In the genomic region with DNA sequence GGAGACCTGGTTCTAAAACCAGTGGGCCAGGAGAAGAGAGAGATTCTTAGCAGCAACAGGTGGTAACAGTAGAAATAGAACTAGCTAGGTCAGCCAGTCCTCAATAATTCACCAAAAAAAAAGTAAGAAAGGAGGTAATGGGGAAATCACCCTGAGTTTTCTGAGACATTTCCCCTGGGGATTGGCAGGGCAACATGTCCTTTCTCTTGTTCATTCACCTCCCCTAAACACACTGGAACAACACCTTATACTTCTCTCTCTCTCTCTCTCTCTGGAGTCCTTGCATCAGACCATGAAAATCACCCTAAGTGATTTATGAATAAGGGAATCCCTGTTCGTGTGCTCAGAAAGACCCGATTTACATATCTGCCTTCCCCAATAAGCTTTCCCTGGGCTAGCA, we compare ENCODE assay signal across 1 cellular context.
TF ChIP-seq lines count a peak whose summit lies in the region.

No MANE protein-coding gene starts in this region.

TF ChIP-seq in GM23338, 12 proteins besides CTCF, POLR2A, EP300 and RAD21 (continued from another document):
- TF ChIP-seq, protein P1, sequence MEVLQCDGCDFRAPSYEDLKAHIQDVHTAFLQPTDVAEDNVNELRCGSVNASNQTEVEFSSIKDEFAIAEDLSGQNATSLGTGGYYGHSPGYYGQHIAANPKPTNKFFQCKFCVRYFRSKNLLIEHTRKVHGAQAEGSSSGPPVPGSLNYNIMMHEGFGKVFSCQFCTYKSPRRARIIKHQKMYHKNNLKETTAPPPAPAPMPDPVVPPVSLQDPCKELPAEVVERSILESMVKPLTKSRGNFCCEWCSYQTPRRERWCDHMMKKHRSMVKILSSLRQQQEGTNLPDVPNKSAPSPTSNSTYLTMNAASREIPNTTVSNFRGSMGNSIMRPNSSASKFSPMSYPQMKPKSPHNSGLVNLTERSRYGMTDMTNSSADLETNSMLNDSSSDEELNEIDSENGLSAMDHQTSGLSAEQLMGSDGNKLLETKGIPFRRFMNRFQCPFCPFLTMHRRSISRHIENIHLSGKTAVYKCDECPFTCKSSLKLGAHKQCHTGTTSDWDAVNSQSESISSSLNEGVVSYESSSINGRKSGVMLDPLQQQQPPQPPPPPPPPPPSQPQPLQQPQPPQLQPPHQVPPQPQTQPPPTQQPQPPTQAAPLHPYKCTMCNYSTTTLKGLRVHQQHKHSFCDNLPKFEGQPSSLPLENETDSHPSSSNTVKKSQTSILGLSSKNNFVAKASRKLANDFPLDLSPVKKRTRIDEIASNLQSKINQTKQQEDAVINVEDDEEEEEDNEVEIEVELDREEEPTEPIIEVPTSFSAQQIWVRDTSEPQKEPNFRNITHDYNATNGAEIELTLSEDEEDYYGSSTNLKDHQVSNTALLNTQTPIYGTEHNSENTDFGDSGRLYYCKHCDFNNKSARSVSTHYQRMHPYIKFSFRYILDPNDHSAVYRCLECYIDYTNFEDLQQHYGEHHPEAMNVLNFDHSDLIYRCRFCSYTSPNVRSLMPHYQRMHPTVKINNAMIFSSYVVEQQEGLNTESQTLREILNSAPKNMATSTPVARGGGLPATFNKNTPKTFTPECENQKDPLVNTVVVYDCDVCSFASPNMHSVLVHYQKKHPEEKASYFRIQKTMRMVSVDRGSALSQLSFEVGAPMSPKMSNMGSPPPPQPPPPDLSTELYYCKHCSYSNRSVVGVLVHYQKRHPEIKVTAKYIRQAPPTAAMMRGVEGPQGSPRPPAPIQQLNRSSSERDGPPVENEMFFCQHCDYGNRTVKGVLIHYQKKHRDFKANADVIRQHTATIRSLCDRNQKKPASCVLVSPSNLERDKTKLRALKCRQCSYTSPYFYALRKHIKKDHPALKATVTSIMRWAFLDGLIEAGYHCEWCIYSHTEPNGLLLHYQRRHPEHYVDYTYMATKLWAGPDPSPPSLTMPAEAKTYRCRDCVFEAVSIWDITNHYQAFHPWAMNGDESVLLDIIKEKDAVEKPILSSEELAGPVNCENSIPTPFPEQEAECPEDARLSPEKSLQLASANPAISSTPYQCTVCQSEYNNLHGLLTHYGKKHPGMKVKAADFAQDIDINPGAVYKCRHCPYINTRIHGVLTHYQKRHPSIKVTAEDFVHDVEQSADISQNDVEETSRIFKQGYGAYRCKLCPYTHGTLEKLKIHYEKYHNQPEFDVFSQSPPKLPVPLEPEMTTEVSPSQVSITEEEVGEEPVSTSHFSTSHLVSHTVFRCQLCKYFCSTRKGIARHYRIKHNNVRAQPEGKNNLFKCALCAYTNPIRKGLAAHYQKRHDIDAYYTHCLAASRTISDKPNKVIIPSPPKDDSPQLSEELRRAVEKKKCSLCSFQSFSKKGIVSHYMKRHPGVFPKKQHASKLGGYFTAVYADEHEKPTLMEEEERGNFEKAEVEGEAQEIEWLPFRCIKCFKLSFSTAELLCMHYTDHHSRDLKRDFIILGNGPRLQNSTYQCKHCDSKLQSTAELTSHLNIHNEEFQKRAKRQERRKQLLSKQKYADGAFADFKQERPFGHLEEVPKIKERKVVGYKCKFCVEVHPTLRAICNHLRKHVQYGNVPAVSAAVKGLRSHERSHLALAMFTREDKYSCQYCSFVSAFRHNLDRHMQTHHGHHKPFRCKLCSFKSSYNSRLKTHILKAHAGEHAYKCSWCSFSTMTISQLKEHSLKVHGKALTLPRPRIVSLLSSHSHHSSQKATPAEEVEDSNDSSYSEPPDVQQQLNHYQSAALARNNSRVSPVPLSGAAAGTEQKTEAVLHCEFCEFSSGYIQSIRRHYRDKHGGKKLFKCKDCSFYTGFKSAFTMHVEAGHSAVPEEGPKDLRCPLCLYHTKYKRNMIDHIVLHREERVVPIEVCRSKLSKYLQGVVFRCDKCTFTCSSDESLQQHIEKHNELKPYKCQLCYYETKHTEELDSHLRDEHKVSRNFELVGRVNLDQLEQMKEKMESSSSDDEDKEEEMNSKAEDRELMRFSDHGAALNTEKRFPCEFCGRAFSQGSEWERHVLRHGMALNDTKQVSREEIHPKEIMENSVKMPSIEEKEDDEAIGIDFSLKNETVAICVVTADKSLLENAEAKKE (CRISPR knock-in tag; IDR thresholded peaks at IDR 0.05): no peak
- no peak for TF ChIP-seq NANOG (IDR thresholded peaks at IDR 0.05; ENCODE audit: borderline replicate concordance)
- TF ChIP-seq, protein P2, sequence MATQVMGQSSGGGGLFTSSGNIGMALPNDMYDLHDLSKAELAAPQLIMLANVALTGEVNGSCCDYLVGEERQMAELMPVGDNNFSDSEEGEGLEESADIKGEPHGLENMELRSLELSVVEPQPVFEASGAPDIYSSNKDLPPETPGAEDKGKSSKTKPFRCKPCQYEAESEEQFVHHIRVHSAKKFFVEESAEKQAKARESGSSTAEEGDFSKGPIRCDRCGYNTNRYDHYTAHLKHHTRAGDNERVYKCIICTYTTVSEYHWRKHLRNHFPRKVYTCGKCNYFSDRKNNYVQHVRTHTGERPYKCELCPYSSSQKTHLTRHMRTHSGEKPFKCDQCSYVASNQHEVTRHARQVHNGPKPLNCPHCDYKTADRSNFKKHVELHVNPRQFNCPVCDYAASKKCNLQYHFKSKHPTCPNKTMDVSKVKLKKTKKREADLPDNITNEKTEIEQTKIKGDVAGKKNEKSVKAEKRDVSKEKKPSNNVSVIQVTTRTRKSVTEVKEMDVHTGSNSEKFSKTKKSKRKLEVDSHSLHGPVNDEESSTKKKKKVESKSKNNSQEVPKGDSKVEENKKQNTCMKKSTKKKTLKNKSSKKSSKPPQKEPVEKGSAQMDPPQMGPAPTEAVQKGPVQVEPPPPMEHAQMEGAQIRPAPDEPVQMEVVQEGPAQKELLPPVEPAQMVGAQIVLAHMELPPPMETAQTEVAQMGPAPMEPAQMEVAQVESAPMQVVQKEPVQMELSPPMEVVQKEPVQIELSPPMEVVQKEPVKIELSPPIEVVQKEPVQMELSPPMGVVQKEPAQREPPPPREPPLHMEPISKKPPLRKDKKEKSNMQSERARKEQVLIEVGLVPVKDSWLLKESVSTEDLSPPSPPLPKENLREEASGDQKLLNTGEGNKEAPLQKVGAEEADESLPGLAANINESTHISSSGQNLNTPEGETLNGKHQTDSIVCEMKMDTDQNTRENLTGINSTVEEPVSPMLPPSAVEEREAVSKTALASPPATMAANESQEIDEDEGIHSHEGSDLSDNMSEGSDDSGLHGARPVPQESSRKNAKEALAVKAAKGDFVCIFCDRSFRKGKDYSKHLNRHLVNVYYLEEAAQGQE (IDR thresholded peaks at IDR 0.05; ENCODE audit: unreplicated experiment): no peak
- no peak for TF ChIP-seq ZNF114 (CRISPR knock-in tag; IDR thresholded peaks at IDR 0.05)
- TF ChIP-seq EZH2phosphoT487 (IDR thresholded peaks at IDR 0.05; ENCODE audit: unreplicated experiment): no peak
